1 cellular context compared by ENCODE assay signal in genomic region chr14:79325071-79325470, GRCh38.
TF ChIP-seq lines count a peak whose summit lies in the region.

No MANE protein-coding gene starts in this region.

TF ChIP-seq in WTC11, 78 proteins besides CTCF, POLR2A, EP300 and RAD21 (continued from another document):
- TF ChIP-seq ZNF281 (CRISPR knock-in tag; IDR thresholded peaks at IDR 0.05) (no peak), KAT7 (CRISPR knock-in tag; IDR thresholded peaks at IDR 0.05; ENCODE audit: borderline replicate concordance) (no peak), SMAD3 (CRISPR knock-in tag; IDR thresholded peaks at IDR 0.05; ENCODE audit: borderline replicate concordance) (no peak), ZNF263 (CRISPR knock-in tag; IDR thresholded peaks at IDR 0.05; ENCODE audit: low read depth) (no peak), ERG (CRISPR knock-in tag; IDR thresholded peaks at IDR 0.05) (no peak), AFF4 (CRISPR knock-in tag; IDR thresholded peaks at IDR 0.05; ENCODE audit: borderline replicate concordance) (no peak), MXD4 (CRISPR knock-in tag; IDR thresholded peaks at IDR 0.05; ENCODE audit: borderline replicate concordance) (no peak), ESRRA (CRISPR knock-in tag; IDR thresholded peaks at IDR 0.05; ENCODE audit: borderline replicate concordance) (no peak), TCF7 (CRISPR knock-in tag; IDR thresholded peaks at IDR 0.05; ENCODE audit: low read depth) (no peak), ZNF671 (CRISPR knock-in tag; IDR thresholded peaks at IDR 0.05) (no peak)
